In the genomic region with DNA sequence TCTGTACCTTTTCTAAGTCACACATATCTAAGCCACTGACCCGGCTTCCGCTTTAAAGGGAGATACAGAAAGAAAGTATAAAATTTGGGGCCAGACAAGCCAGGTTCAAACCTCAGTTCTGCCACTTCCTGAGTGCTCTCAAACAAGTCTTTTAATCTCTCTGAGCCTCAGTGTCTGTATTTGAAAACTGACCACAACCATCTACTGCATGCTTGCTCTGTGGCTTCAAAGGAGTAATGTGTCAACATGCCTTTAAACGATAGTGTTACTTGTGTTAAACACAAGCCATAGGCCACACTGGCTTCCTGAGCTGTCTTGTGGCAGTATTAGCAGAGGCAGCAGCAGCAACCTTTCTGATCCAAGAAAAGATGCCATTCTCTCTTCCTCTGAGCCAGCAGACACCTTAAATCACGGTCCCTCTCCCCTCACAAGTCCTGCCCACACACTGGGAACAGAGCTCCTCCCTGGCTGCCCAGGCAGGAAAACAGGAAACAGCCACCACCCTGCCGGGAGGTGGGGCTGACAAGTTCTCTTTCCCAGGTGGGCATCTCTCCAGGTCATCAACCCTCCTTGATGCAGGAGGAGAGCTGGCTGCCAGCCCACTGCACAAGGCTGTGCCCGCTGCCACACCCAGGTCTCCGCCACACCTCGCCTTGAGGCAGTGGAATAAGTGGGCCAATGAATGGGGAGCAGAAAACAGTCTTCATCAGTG, we compare ENCODE assay signal across 8 cellular contexts. TPM values are rescaled to one million over a fixed set of nuclear protein-coding genes. Genes with fewer than 3 reads are reported as not detected.
DNase-seq lines count a peak whose midpoint lies in the region; ATAC-seq, FAIRE-seq and TF ChIP-seq lines count a peak whose summit lies in the region.

No MANE protein-coding gene starts in this region.

- no peak overlapping the region for H3K4me3 ChIP-seq in GM23248
- no peak overlapping the region for H3K4me3 ChIP-seq in bronchial epithelial cell (ENCODE audit: low read depth, low read length)
- peak overlapping the region; percentile 33 for H3K4me3 ChIP-seq in naive thymus-derived CD4-positive, alpha-beta T cell (ENCODE audit: low read length)

- H3K27ac ChIP-seq in GM23248 = 0 out of 2 replicates have a peak overlapping the region, but pooled peaks have one; percentile 7
- no peak overlapping the region for H3K27ac ChIP-seq in naive thymus-derived CD4-positive, alpha-beta T cell (ENCODE audit: low read depth, low read length)

- no peaks in the 10 kb centered on the region for H3K36me3 Mint-ChIP-seq in naive thymus-derived CD4-positive, alpha-beta T cell

- H3K9ac ChIP-seq in GM23248 = peak overlapping the region; percentile 17

- H3K9me2 ChIP-seq in GM23248 (ENCODE audit: insufficient read depth) = no peaks in the 10 kb centered on the region

- H3K4me1 Mint-ChIP-seq in naive thymus-derived CD4-positive, alpha-beta T cell = peaks cover 0 to 29% (median 16%) of the 10 kb centered on the region in 7 donors

- DNase-seq in GM23248 (peak; percentile 31), NCI-H748 (lab: John Stamatoyannopoulos, UW; ENCODE audit: unreplicated experiment) (peak; percentile 87), bronchial epithelial cell (ENCODE audit: low read depth) (peak; percentile 79), NCI-H82 treated with DMSO at 0.1 percent for 48 hours (lab: John Stamatoyannopoulos, UW; ENCODE audit: unreplicated experiment) (no peak), GOT3 (lab: John Stamatoyannopoulos, UW) (no peak), SHP77 (lab: John Stamatoyannopoulos, UW) (no peak)
- DNase-seq in naive thymus-derived CD4-positive, alpha-beta T cell = no peak

- peaks cover 21% of the 10 kb centered on the region for H3K4me1 ChIP-seq in GM23248 (ENCODE audit: insufficient read depth)
- peaks cover 6 to 33% of the 10 kb centered on the region in 2 donors for H3K4me1 ChIP-seq in naive thymus-derived CD4-positive, alpha-beta T cell (ENCODE audit: control insufficient read depth in 2 of 2, insufficient read depth in 2 of 2, low read length in 2 of 2)

- intact Hi-C loops in naive thymus-derived CD4-positive, alpha-beta T cell (cut with micrococcal nuclease) = no loop called here

- in situ Hi-C loops in GM23248 (cut with MboI) = no loop called here

- H3K27me3 ChIP-seq in GM23248 (replicated peaks; ENCODE audit: insufficient read depth) (no peaks in the 10 kb centered on the region), bronchial epithelial cell (ENCODE audit: control insufficient read depth, insufficient read depth, low read length) (no peaks in the 10 kb centered on the region)
- no peaks in the 10 kb centered on the region for H3K27me3 ChIP-seq in naive thymus-derived CD4-positive, alpha-beta T cell (ENCODE audit: control insufficient read depth in 2 of 2, insufficient read depth in 2 of 2, low read length in 2 of 2)

- peak overlapping the region; percentile 76 for H2AFZ ChIP-seq in GM23248

- H3K27me3 Mint-ChIP-seq in naive thymus-derived CD4-positive, alpha-beta T cell = peaks cover 0 to 2% (median 0%) of the 10 kb centered on the region in 5 donors

- peak overlapping the region in 3 of 10 donors; percentile 11 to 64 (median 16) for H3K4me3 Mint-ChIP-seq in naive thymus-derived CD4-positive, alpha-beta T cell

- ATAC-seq in naive thymus-derived CD4-positive, alpha-beta T cell = peak; percentile 85
- ATAC-seq in GM21515 (IDR thresholded peaks at IDR 0.05; ENCODE audit: unreplicated experiment) = no peak

- H3F3A ChIP-seq in GM23248 (ENCODE audit: insufficient read depth) = peaks cover 13% of the 10 kb centered on the region

- H3K9me3 ChIP-seq in GM23248 (ENCODE audit: low read depth) = no peaks in the 10 kb centered on the region
- no peaks in the 10 kb centered on the region for H3K9me3 ChIP-seq in naive thymus-derived CD4-positive, alpha-beta T cell (ENCODE audit: control insufficient read depth in 2 of 3, low read length in 3 of 3)

- peaks cover 41% of the 10 kb centered on the region for H3K79me2 ChIP-seq in GM23248 (ENCODE audit: insufficient read depth)

- CTCF ChIA-PET in naive thymus-derived CD4-positive, alpha-beta T cell (lab: Charles Lee) = no interaction called here

- POLR2A ChIA-PET in naive thymus-derived CD4-positive, alpha-beta T cell (lab: Charles Lee) = interaction anchor here (0.6 kb wide), 1 partner anchor 21 kb away, joined by 7 read pairs; no protein-coding TSS in a partner anchor

- no peak overlapping the region for H3K4me2 ChIP-seq in GM23248 (ENCODE audit: unreplicated experiment)

- no peaks in the 10 kb centered on the region for H3K9me3 Mint-ChIP-seq in naive thymus-derived CD4-positive, alpha-beta T cell

- H3K27ac Mint-ChIP-seq in naive thymus-derived CD4-positive, alpha-beta T cell = peak overlapping the region in 4 of 9 donors; percentile 51 to 81 (median 58)

- no peak for TF ChIP-seq CTCF in bronchial epithelial cell (IDR thresholded peaks at IDR 0.05; ENCODE audit: insufficient read depth, low read length, severe bottlenecking)

- no peak for FAIRE-seq in bronchial epithelial cell (lab: Jason Lieb, UNC)

- no peaks in the 10 kb centered on the region for H4K20me1 ChIP-seq in GM23248 (ENCODE audit: insufficient read depth)

- no peaks in the 10 kb centered on the region for H3K36me3 ChIP-seq in GM23248 (ENCODE audit: low read depth)
- no peaks in the 10 kb centered on the region for H3K36me3 ChIP-seq in bronchial epithelial cell (ENCODE audit: control insufficient read depth, insufficient read depth, low read length)
- no peaks in the 10 kb centered on the region for H3K36me3 ChIP-seq in naive thymus-derived CD4-positive, alpha-beta T cell (ENCODE audit: control insufficient read depth in 2 of 3, insufficient read depth in 3 of 3, low read length in 3 of 3)

- WGBS in GM23248 (ENCODE audit: low coverage in 1 of 2, low lambda C conversion rate in 2 of 2, missing lambda C conversion rate in 2 of 2), 2 experiments = 70 to 73% methylated on average over 8 of the region's 8 CpGs

RNA-seq across cellular contexts. Expression of gene HIP1, which starts 10.7 kb away (rescaled TPM):
- total RNA-seq in GM23248 (2014; rRNA removed; shearing (Covaris generic)) = 12.8 and 13.6 TPM in 2 replicates
- polyA plus RNA-seq in GM23248 (2016; fragmentation: Nextera tagmentation; extraction: Ambion mirVana) = 6.1 and 6.2 TPM in 2 replicates
- 3.2 and 5.2 TPM in 2 replicates for total RNA-seq in bronchial epithelial cell
- 10 to 100 TPM in 1 of 5 experiments, 1 to 10 TPM in 3, under 1 TPM in 1; 0.95 to 14.6 (median 2.1) TPM for total RNA-seq in naive thymus-derived CD4-positive, alpha-beta T cell
- under 1 TPM in 1 of 2 donors, not detected in 1; 0.78 TPM for polyA plus RNA-seq in naive thymus-derived CD4-positive, alpha-beta T cell

RNA-seq across cellular contexts. Expression of gene CCL26, which starts 44.0 kb away (rescaled TPM):
- total RNA-seq in GM23248 (2014; rRNA removed; shearing (Covaris generic)) = not detected in 2 replicates
- polyA plus RNA-seq in GM23248 (2016; fragmentation: Nextera tagmentation; extraction: Ambion mirVana) = 2.2 and 2.3 TPM in 2 replicates
- total RNA-seq in bronchial epithelial cell = not detected in 2 replicates
- not detected for total RNA-seq in naive thymus-derived CD4-positive, alpha-beta T cell
- polyA plus RNA-seq in naive thymus-derived CD4-positive, alpha-beta T cell = not detected

Comparison
In these comparisons a context has a peak if more than half of its experiments do, and no peak if none do; other contexts are left out.
1. DNase-seq: peak in GM23248 (single experiment), NCI-H748 (single experiment) and bronchial epithelial cell (single experiment); none in naive thymus-derived CD4-positive, alpha-beta T cell (0 of 9), NCI-H82 treated with DMSO at 0.1 percent for 48 hours (single experiment), GOT3 (single experiment) and SHP77 (0 of 2).